In genomic region chr21:41885341-41886024, GRCh38 we compare ENCODE assay signal across 1 cellular context.
TF ChIP-seq lines count a peak whose summit lies in the region.

No MANE protein-coding gene starts in this region.

TF ChIP-seq in IMR-90, 13 proteins besides CTCF, POLR2A, EP300 and RAD21:
- TF ChIP-seq, protein P1, sequence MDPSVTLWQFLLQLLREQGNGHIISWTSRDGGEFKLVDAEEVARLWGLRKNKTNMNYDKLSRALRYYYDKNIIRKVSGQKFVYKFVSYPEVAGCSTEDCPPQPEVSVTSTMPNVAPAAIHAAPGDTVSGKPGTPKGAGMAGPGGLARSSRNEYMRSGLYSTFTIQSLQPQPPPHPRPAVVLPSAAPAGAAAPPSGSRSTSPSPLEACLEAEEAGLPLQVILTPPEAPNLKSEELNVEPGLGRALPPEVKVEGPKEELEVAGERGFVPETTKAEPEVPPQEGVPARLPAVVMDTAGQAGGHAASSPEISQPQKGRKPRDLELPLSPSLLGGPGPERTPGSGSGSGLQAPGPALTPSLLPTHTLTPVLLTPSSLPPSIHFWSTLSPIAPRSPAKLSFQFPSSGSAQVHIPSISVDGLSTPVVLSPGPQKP (IDR thresholded peaks at IDR 0.05; ENCODE audit: borderline replicate concordance, low read depth, low read length): no peak
- TF ChIP-seq BHLHE40 (IDR thresholded peaks at IDR 0.05; ENCODE audit: low read depth, low read length) (no peak), MAZ (IDR thresholded peaks at IDR 0.05; ENCODE audit: borderline replicate concordance, low read depth, low read length) (no peak), CHD1 (IDR thresholded peaks at IDR 0.05; ENCODE audit: low read depth, low read length) (no peak), RCOR1 (IDR thresholded peaks at IDR 0.05; ENCODE audit: insufficient replicate concordance, low read length) (no peak), CEBPB (IDR thresholded peaks at IDR 0.05; ENCODE audit: low read depth, low read length) (no peak), NFE2L2 (IDR thresholded peaks at IDR 0.05; ENCODE audit: low read depth, low read length) (no peak), USF2 (IDR thresholded peaks at IDR 0.05; ENCODE audit: low read depth, low read length) (no peak), MXI1 (IDR thresholded peaks at IDR 0.05; ENCODE audit: borderline replicate concordance, low read depth, low read length) (no peak), RFX5 (IDR thresholded peaks at IDR 0.05; ENCODE audit: low read depth, low read length) (no peak)
